20 cellular contexts compared by ENCODE assay signal in genomic region chr20:12152996-12153395, GRCh38.
A peak's percentile ranks its signal among the peaks of the same experiment; 100 is the strongest.
DNase-seq lines count a peak whose midpoint lies in the region; ATAC-seq and TF ChIP-seq lines count a peak whose summit lies in the region.
"Had no signal": no experiment of that assay in that cellular context is flagged by ENCODE, and none has a peak within 500 bp of the region (broad histone marks: within the 10 kb centered on the region; RNA-seq: fewer than 3 reads in every experiment).

No MANE protein-coding gene starts in this region.

- H3K4me3 Mint-ChIP-seq in Calu3 (ENCODE audit: low read depth, unreplicated experiment): peak overlapping the region; percentile 50
- H3K4me3 Mint-ChIP-seq: memory B cell; naive thymus-derived CD4-positive, alpha-beta T cell had no signal

- no peaks in the 10 kb centered on the region for H3K36me3 Mint-ChIP-seq in Calu3 (ENCODE audit: insufficient read depth, unreplicated experiment)
- H3K36me3 Mint-ChIP-seq: memory B cell; naive thymus-derived CD4-positive, alpha-beta T cell had no signal

- no peak overlapping the region for H3K4me3 ChIP-seq in MG63
- H3K4me3 ChIP-seq in choroid plexus epithelial cell (ENCODE audit: low read depth, low read length): no peak overlapping the region
- H3K4me3 ChIP-seq: ascending aorta, GM12878 had no signal

- H3K27me3 ChIP-seq in MG63: no peaks in the 10 kb centered on the region
- H3K27me3 ChIP-seq: ascending aorta, BE2C had no signal

- DNase-seq in Calu3 (peak; percentile 39), MG63 (peak; percentile 52), choroid plexus epithelial cell (ENCODE audit: low read depth) (peak; percentile 44), kidney tubule cell (ENCODE audit: low spot score) (peak; percentile 45), NCI-H1092 treated with DMSO at 0.1 percent for 48 hours (lab: John Stamatoyannopoulos, UW) (no peak)
- DNase-seq: activated naive CD4-positive, alpha-beta T cell treated with Interleukin-2 at 50 U/mL for 16 hours; BE2C; GF-D8; hippocampal formation; kidney; naive thymus-derived CD4-positive, alpha-beta T cell; NCI-H187; Right ventricle myocardium superior; stimulated activated CD4-positive, alpha-beta T cell treated with anti-CD3 and anti-CD28 coated beads, Interleukin-2, amount 100 ng/mL, for 48 hours; T-helper 1 cell had no signal

- BruUV-seq in Calu3 (replicated peaks; lab: Mats Ljungman, UMichigan): no TSS peak

- H3K9me3 ChIP-seq in MG63: no peaks in the 10 kb centered on the region
- H3K9me3 ChIP-seq: ascending aorta, BE2C had no signal

- H3K27ac Mint-ChIP-seq in Calu3 (ENCODE audit: unreplicated experiment): peak overlapping the region; percentile 96
- H3K27ac Mint-ChIP-seq: memory B cell; naive thymus-derived CD4-positive, alpha-beta T cell had no signal

- peaks cover 3% of the 10 kb centered on the region for H3K9me3 Mint-ChIP-seq in Calu3 (ENCODE audit: low read depth, unreplicated experiment)

- intact Hi-C loops in Calu3 (cut with micrococcal nuclease; ENCODE audit: unreplicated experiment): loop anchor here (5.0 kb wide), 1 partner anchor 41 kb away; no protein-coding TSS in a partner anchor

- ATAC-seq in HG03039 (IDR thresholded peaks at IDR 0.05; ENCODE audit: unreplicated experiment) (no peak), GM18870 (IDR thresholded peaks at IDR 0.05; ENCODE audit: unreplicated experiment) (no peak)
- ATAC-seq: GM12878; naive thymus-derived CD4-positive, alpha-beta T cell had no signal

- CTCF ChIA-PET in Calu3 (lab: Charles Lee): interaction anchor here (0.6 to 1.5 kb wide), 4 partner anchors 13 to 141 kb away, joined by 4 to 7 read pairs (median 4); no protein-coding TSS in a partner anchor

- H3K27me3 Mint-ChIP-seq in Calu3 (ENCODE audit: unreplicated experiment): no peaks in the 10 kb centered on the region
- H3K27me3 Mint-ChIP-seq: memory B cell; naive thymus-derived CD4-positive, alpha-beta T cell had no signal

- H3K4me1 Mint-ChIP-seq in Calu3 (ENCODE audit: low read depth, unreplicated experiment): peaks cover 41% of the 10 kb centered on the region
- H3K4me1 Mint-ChIP-seq: memory B cell; naive thymus-derived CD4-positive, alpha-beta T cell had no signal

- TF ChIP-seq CTCF in Calu3 (IDR thresholded peaks at IDR 0.05; ENCODE audit: unreplicated experiment): no peak
- TF ChIP-seq CTCF in choroid plexus epithelial cell (conservative IDR thresholded peaks at IDR 0.05; ENCODE audit: low read depth, low read length): no peak

- no peaks in the 10 kb centered on the region for H3K36me3 ChIP-seq in MG63
- H3K36me3 ChIP-seq: ascending aorta, BE2C had no signal
